9 cellular contexts compared by ENCODE assay signal in genomic region chr11:68844376-68844775, GRCh38. TPM values are rescaled to one million over a fixed set of nuclear protein-coding genes. Genes with fewer than 3 reads are reported as not detected.
DNase-seq lines count a peak whose midpoint lies in the region; ATAC-seq and TF ChIP-seq lines count a peak whose summit lies in the region.
"Had no signal": no experiment of that assay in that cellular context is flagged by ENCODE, and none has a peak within 500 bp of the region (broad histone marks: within the 10 kb centered on the region; RNA-seq: fewer than 3 reads in every experiment).

No MANE protein-coding gene starts in this region.

- H3K9me2 ChIP-seq in OCI-LY7 (ENCODE audit: insufficient read depth, low read length): no peaks in the 10 kb centered on the region

- no peak overlapping the region for H2BK5ac ChIP-seq in trophoblast cell (ENCODE audit: low read depth, low read length, poor library complexity)

- H4K91ac ChIP-seq in trophoblast cell (ENCODE audit: low read depth, low read length): no peak overlapping the region

- no peak overlapping the region for H2BK12ac ChIP-seq in trophoblast cell (ENCODE audit: low read length)

- H3K4ac ChIP-seq in trophoblast cell (ENCODE audit: low read depth, low read length): no peak overlapping the region

- WGBS in esophagus squamous epithelium, 2 donors: 67 to 90% methylated on average over 3 of the region's 3 CpGs
- WGBS in trophoblast cell (ENCODE audit: extremely low coverage, insufficient coverage, insufficient read length): no CpG with 5 or more reads among the region's 3 CpGs

- H2BK120ac ChIP-seq in trophoblast cell (ENCODE audit: insufficient read depth, low read length, poor library complexity): no peak overlapping the region

- intact Hi-C loops in OCI-LY7 (cut with micrococcal nuclease; ENCODE audit: unreplicated experiment) (loop anchor here (5.0 kb wide), 1 partner anchor 92 kb away; the partner anchor contains the start of gene TESMIN), esophagus squamous epithelium (cut with DNase I) (no loop called here)

- H4K12ac ChIP-seq in trophoblast cell (ENCODE audit: low read depth, low read length): no peak overlapping the region

- H3K79me2 ChIP-seq in OCI-LY7 (ENCODE audit: insufficient read depth, low read depth, low read length): no peaks in the 10 kb centered on the region
- no peaks in the 10 kb centered on the region for H3K79me2 ChIP-seq in trophoblast cell (ENCODE audit: control insufficient read depth, insufficient read depth, low read length, poor library complexity)

- H4K20me1 ChIP-seq in OCI-LY7 (ENCODE audit: insufficient read depth, low read length): no peaks in the 10 kb centered on the region

- H3K36me3 ChIP-seq in OCI-LY7 (ENCODE audit: insufficient read depth, low read length) (no peaks in the 10 kb centered on the region), esophagus squamous epithelium (no peaks in the 10 kb centered on the region), trophoblast cell (ENCODE audit: control insufficient read depth in 1 of 2, insufficient read depth in 2 of 2, low read length in 2 of 2) (no peaks in the 10 kb centered on the region)

- H2AFZ ChIP-seq in OCI-LY7 (ENCODE audit: low read length) (peak overlapping the region; percentile 34; the same call in 1 of the 2 replicates), trophoblast cell (ENCODE audit: insufficient read depth, low read length, poor library complexity) (no peak overlapping the region)

- no peak overlapping the region for H3K14ac ChIP-seq in trophoblast cell (ENCODE audit: low read length)

- H3K27ac ChIP-seq in OCI-LY7 (ENCODE audit: low read depth, low read length, poor library complexity, severe bottlenecking) (no peak overlapping the region), esophagus squamous epithelium (peak overlapping the region in 3 of 4 donors; percentile 75 to 96 (median 95)), trophoblast cell (ENCODE audit: low read depth, low read length) (no peak overlapping the region)

- peaks cover 1% of the 10 kb centered on the region for H3K79me1 ChIP-seq in trophoblast cell (ENCODE audit: low read length)

- POLR2A ChIA-PET in OCI-LY7 (lab: Charles Lee): interaction anchor here (0.5 kb wide), 1 partner anchor 44 kb away, joined by 3 read pairs; no protein-coding TSS in a partner anchor

- TF ChIP-seq CTCF in OCI-LY7 (conservative IDR thresholded peaks at IDR 0.05; ENCODE audit: low read length) (no peak), esophagus squamous epithelium (IDR thresholded peaks at IDR 0.05) (no peak)

- H3K4me1 ChIP-seq in OCI-LY7 (ENCODE audit: insufficient read depth, low read length, poor library complexity, severe bottlenecking) (peaks cover 25% of the 10 kb centered on the region), esophagus squamous epithelium (peaks cover 20 to 60% (median 21%) of the 10 kb centered on the region in 3 donors), trophoblast cell (ENCODE audit: control insufficient read depth in 1 of 2, insufficient read depth in 2 of 2, low read length in 2 of 2) (peaks cover 10 to 15% of the 10 kb centered on the region in 2 experiments)

- no peak overlapping the region for H3K4me3 ChIP-seq in OCI-LY7 (ENCODE audit: low read depth, low read length, poor library complexity, severe bottlenecking)
- peak overlapping the region; percentile 28 to 98 (median 90) for H3K4me3 ChIP-seq in esophagus squamous epithelium
- no peak overlapping the region for H3K4me3 ChIP-seq in trophoblast cell (ENCODE audit: low read depth, low read length)

- H3K27me3 ChIP-seq in esophagus squamous epithelium (no peaks in the 10 kb centered on the region), trophoblast cell (ENCODE audit: insufficient read depth, low read length) (peaks cover 41% of the 10 kb centered on the region)

- peak overlapping the region; percentile 85 for H3K4me2 ChIP-seq in OCI-LY7 (ENCODE audit: low read length)
- peak overlapping the region; percentile 58 for H3K4me2 ChIP-seq in trophoblast cell (ENCODE audit: low read length)

- no TSS peak for BruUV-seq in OCI-LY7 (replicated peaks; lab: Mats Ljungman, UMichigan)

- no peak overlapping the region for H3K23ac ChIP-seq in trophoblast cell (ENCODE audit: low read length)

- peak; percentile 25 for DNase-seq in GF-D8 (lab: John Stamatoyannopoulos, UW)
- DNase-seq in OCI-LY7 (ENCODE audit: low spot score): no peak
- DNase-seq in esophagus squamous epithelium (lab: John Stamatoyannopoulos, UW): no peak
- peak in 1 of 2 donors; percentile 41 for DNase-seq in trophoblast cell
- DNase-seq in mesenteric fat pad (ENCODE audit: low spot score): no peak
- DNase-seq in NCI-H2227 (lab: John Stamatoyannopoulos, UW; ENCODE audit: unreplicated experiment): no peak
- DNase-seq: NCI-H2227 treated with DMSO at 0.1 percent for 48 hours had no signal

- CTCF ChIA-PET in OCI-LY7 (lab: Charles Lee; ENCODE audit: unreplicated experiment): no interaction called here

- H2AK5ac ChIP-seq in trophoblast cell (ENCODE audit: low read length): no peak overlapping the region

- no peak for TF ChIP-seq POLR2A in esophagus squamous epithelium (IDR thresholded peaks at IDR 0.05)

- H3K9ac ChIP-seq in trophoblast cell (ENCODE audit: low read length): no peak overlapping the region

- ATAC-seq in HG03460 (IDR thresholded peaks at IDR 0.05; ENCODE audit: unreplicated experiment): no peak
- no peak for ATAC-seq in HG02885 (IDR thresholded peaks at IDR 0.05; ENCODE audit: poor library complexity, unreplicated experiment)

- H3K9me3 ChIP-seq in OCI-LY7 (ENCODE audit: low read length) (no peaks in the 10 kb centered on the region), esophagus squamous epithelium (no peaks in the 10 kb centered on the region), trophoblast cell (ENCODE audit: insufficient read depth, low read depth, low read length) (peaks cover 15% of the 10 kb centered on the region)

- no peak overlapping the region for H3K18ac ChIP-seq in trophoblast cell (ENCODE audit: low read length)

- no peak overlapping the region for H4K8ac ChIP-seq in trophoblast cell (ENCODE audit: low read depth, low read length)

RNA-seq across cellular contexts. Expression of gene CPT1A, which starts 2.7 kb away (rescaled TPM):
- total RNA-seq in OCI-LY7 (2014; rRNA removed; shearing (Covaris generic)): 5.5 and 7.0 TPM in 2 replicates
- total RNA-seq in OCI-LY7 (2022) (17.2 and 19.8 TPM in 2 replicates), esophagus squamous epithelium (10 to 100 TPM; 14.7 to 56.1 (median 27.6) TPM), mesenteric fat pad (51.9 TPM)
- 0.17 and 0.21 TPM in 2 replicates for polyA plus RNA-seq in trophoblast cell (2013)

RNA-seq across cellular contexts. Expression of gene MRPL21, which starts 59.3 kb away (rescaled TPM):
- total RNA-seq in OCI-LY7 (2014; rRNA removed; shearing (Covaris generic)): 48.3 and 75.0 TPM in 2 replicates
- 50.4 and 68.3 TPM in 2 replicates for total RNA-seq in OCI-LY7 (2022)
- total RNA-seq in esophagus squamous epithelium: 10 to 100 TPM; 39.7 to 81.5 (median 48.6) TPM
- polyA plus RNA-seq in trophoblast cell (2013): 47.9 and 49.0 TPM in 2 replicates
- 41.9 TPM for total RNA-seq in mesenteric fat pad

RNA-seq across cellular contexts. Expression of gene IGHMBP2, which starts 59.3 kb away (rescaled TPM):
- total RNA-seq in OCI-LY7 (2014; rRNA removed; shearing (Covaris generic)): 17.5 and 27.3 TPM in 2 replicates
- total RNA-seq in OCI-LY7 (2022) (35.2 and 37.9 TPM in 2 replicates), esophagus squamous epithelium (10 to 100 TPM in 3 of 4 donors, 1 to 10 TPM in 1; 9.7 to 15.3 (median 12.8) TPM), mesenteric fat pad (16.7 TPM)
- polyA plus RNA-seq in trophoblast cell (2013): 6.2 and 6.6 TPM in 2 replicates

Comparison
In these comparisons a context has a peak if more than half of its experiments do, and no peak if none do; other contexts are left out.
1. H3K27ac ChIP-seq: peak in esophagus squamous epithelium (3 of 4); none in OCI-LY7 (single experiment) and trophoblast cell (single experiment).
2. H3K4me3 ChIP-seq: peak in esophagus squamous epithelium (4 of 4); none in OCI-LY7 (single experiment) and trophoblast cell (single experiment).